ENCODE assay signal across 1 cellular context in genomic region chr2:177243073-177243472, GRCh38.
TF ChIP-seq lines count a peak whose summit lies in the region.

No MANE protein-coding gene starts in this region.

TF ChIP-seq in endothelial cell of umbilical vein, 7 proteins besides CTCF, POLR2A, EP300 and RAD21 (continued from another document):
- TF ChIP-seq POLR2AphosphoS5 (IDR thresholded peaks at IDR 0.05; ENCODE audit: insufficient read depth, low read depth, low read length) (no peak), MAX (IDR thresholded peaks at IDR 0.05; ENCODE audit: insufficient read depth, insufficient read length) (no peak), JUN (IDR thresholded peaks at IDR 0.05; ENCODE audit: borderline replicate concordance, insufficient read depth, insufficient read length, low read depth) (no peak)
